Comparison of ENCODE assay signal across 18 cellular contexts in genomic region chr18:37574113-37574512, GRCh38. TPM values are rescaled to one million over a fixed set of nuclear protein-coding genes. Genes with fewer than 3 reads are reported as not detected.
DNase-seq lines count a peak whose midpoint lies in the region; ATAC-seq lines count a peak whose summit lies in the region.
"Had no signal": no experiment of that assay in that cellular context is flagged by ENCODE, and none has a peak within 500 bp of the region (broad histone marks: within the 10 kb centered on the region; RNA-seq: fewer than 3 reads in every experiment).

No MANE protein-coding gene starts in this region.

- ATAC-seq in GM19455 (IDR thresholded peaks at IDR 0.05; ENCODE audit: unreplicated experiment) (no peak), GM18907 (IDR thresholded peaks at IDR 0.05; ENCODE audit: unreplicated experiment) (no peak), GM18858 (IDR thresholded peaks at IDR 0.05; ENCODE audit: unreplicated experiment) (no peak)
- ATAC-seq: naive thymus-derived CD8-positive, alpha-beta T cell; pancreas; upper lobe of right lung had no signal

- peak; percentile 71 for DNase-seq in DMS 273 (lab: John Stamatoyannopoulos, UW; ENCODE audit: unreplicated experiment)
- no peak for DNase-seq in DMS 273 treated with DMSO at 0.1 percent for 48 hours (lab: John Stamatoyannopoulos, UW)
- peak; percentile 79 for DNase-seq in HT1080 (ENCODE audit: low read depth)
- DNase-seq in SW480 (ENCODE audit: low spot score) = peak; percentile 22
- peak; percentile 52 for DNase-seq in left kidney (ENCODE audit: low read depth, low spot score)
- DNase-seq: cortex of kidney; hypothalamus; Kasumi-1; mesendoderm; naive thymus-derived CD8-positive, alpha-beta T cell; NCI-H1436; NCI-H2227 treated with DMSO at 0.1 percent for 48 hours; pancreas; upper lobe of right lung had no signal

RNA-seq across cellular contexts. Expression of gene CELF4, which starts 8.5 kb away (rescaled TPM):
- total RNA-seq in HT1080 (2014; rRNA removed; shearing (Covaris generic)) = not detected in 2 replicates
- polyA plus RNA-seq in HT1080 (2015; cell fraction: cytosol; rRNA removed) = not detected in 2 replicates
- not detected in 2 replicates for polyA plus RNA-seq in HT1080 (2015; cell fraction: nucleus; rRNA removed)
- total RNA-seq: kidney epithelial cell; naive thymus-derived CD8-positive, alpha-beta T cell had no signal
